Comparison of ENCODE assay signal across 11 cellular contexts in the genomic region with DNA sequence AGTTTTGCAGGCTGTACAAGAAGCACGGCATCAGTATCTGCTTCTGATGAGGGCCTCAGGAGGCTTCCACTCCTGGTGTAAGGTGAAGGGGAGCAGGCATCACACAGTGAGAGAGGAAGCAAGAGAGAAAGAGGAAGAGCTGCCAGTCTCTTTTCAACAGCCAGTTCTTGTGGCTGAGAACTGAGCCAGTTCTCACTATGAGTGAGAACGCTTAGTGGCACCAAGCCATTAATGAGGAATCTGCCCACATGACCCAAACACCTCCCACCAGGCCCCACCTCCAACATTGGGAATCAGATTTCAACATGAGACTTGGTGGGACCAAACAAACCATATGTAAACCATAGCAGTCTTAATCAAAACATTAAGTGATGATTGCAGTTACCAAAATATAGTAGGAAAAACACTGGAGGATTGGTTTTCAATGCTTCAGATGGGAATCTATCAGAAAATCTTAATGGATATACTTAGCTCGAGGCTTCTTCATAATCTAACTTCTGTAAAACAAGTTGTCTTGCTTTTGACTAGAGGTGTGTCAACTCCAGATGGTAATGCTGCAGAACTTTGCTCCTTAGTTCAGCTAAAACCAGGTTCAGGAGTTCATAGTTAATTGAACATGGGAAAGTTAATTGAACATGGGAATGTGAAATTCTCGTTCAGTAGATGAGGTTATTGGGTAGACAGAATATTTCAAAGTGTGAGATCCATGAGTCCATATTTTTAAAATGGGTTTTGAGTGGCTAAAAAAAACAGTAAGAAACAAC. TPM values are rescaled to one million over a fixed set of nuclear protein-coding genes. Genes with fewer than 3 reads are reported as not detected.
A peak's percentile ranks its signal among the peaks of the same experiment; 100 is the strongest.
DNase-seq lines count a peak whose midpoint lies in the region; ATAC-seq and TF ChIP-seq lines count a peak whose summit lies in the region.
"Had no signal": no experiment of that assay in that cellular context is flagged by ENCODE, and none has a peak within 500 bp of the region (broad histone marks: within the 10 kb centered on the region; RNA-seq: fewer than 3 reads in every experiment).

No MANE protein-coding gene starts in this region.

- H3K9me3 Mint-ChIP-seq in mesothelial cell of epicardium = no peaks in the 10 kb centered on the region
- H3K9me3 Mint-ChIP-seq: activated T-cell treated with anti-CD3 and anti-CD28 coated beads, Interleukin-2, amount 50 U/mL, for 4 hours had no signal

- no peak for TF ChIP-seq CTCF in heart right ventricle (IDR thresholded peaks at IDR 0.05)
- TF ChIP-seq CTCF in mesothelial cell of epicardium (IDR thresholded peaks at IDR 0.05; ENCODE audit: unreplicated experiment) = no peak

- intact Hi-C loops in heart right ventricle (cut with DNase I) = no loop called here

- peaks cover 0 to 82% (median 55%) of the 10 kb centered on the region in 9 donors for H3K4me1 ChIP-seq in heart right ventricle

- H3K36me3 Mint-ChIP-seq in mesothelial cell of epicardium = no peaks in the 10 kb centered on the region

- peaks cover 13% of the 10 kb centered on the region for H3K4me1 Mint-ChIP-seq in mesothelial cell of epicardium

- ATAC-seq in GM18505 (IDR thresholded peaks at IDR 0.05; ENCODE audit: unreplicated experiment) (peak; percentile 72), GM21723 (IDR thresholded peaks at IDR 0.05; ENCODE audit: unreplicated experiment) (peak; percentile 86), heart right ventricle (peak in 5 of 8 donors; percentile 45 to 75 (median 62))

- H3K9me3 ChIP-seq in heart right ventricle = no peaks in the 10 kb centered on the region

- in situ Hi-C loops in KBM-7 (cut with MboI; ENCODE audit: low pct_unique_long_range_greater_than_20kb, low sequenced_read_pairs) = no loop called here

- H3K27ac Mint-ChIP-seq in mesothelial cell of epicardium = no peak overlapping the region

- no peak overlapping the region for H3K4me3 ChIP-seq in heart right ventricle

- H3K4me3 Mint-ChIP-seq in mesothelial cell of epicardium = no peak overlapping the region
- H3K4me3 Mint-ChIP-seq: activated T-cell treated with anti-CD3 and anti-CD28 coated beads, Interleukin-2, amount 50 U/mL, for 4 hours had no signal

- DNase-seq in KBM-7 (peak; percentile 75), heart right ventricle (peak in 1 of 2 donors; percentile 6), NCI-H146 treated with DMSO at 0.1 percent for 48 hours (lab: John Stamatoyannopoulos, UW; ENCODE audit: unreplicated experiment) (no peak), mesothelial cell of epicardium (ENCODE audit: low spot score in 2 of 2, unreplicated experiment in 2 of 2) (no peak), NCI-H1105 (lab: John Stamatoyannopoulos, UW) (no peak), LoVo (ENCODE audit: low spot score) (no peak)
- DNase-seq: activated T-cell treated with anti-CD3 and anti-CD28 coated beads, Interleukin-2, amount 50 U/mL, for 4 hours; NCI-H1048; stimulated activated CD4-positive, alpha-beta T cell treated with anti-CD3 and anti-CD28 coated beads, Interleukin-12 subunit alpha, Interleukin-12 subunit beta, amount 100 ng/mL, for 4 hours had no signal

- H3K36me3 ChIP-seq in heart right ventricle = no peaks in the 10 kb centered on the region

- peak overlapping the region in 1 of 10 donors; percentile 62 for H3K27ac ChIP-seq in heart right ventricle

- 76 to 78% methylated on average over 4 of the region's 4 CpGs for WGBS in heart right ventricle, 2 donors

- no peaks in the 10 kb centered on the region for H3K27me3 Mint-ChIP-seq in mesothelial cell of epicardium (ENCODE audit: low read depth)

- H3K27me3 ChIP-seq in heart right ventricle = no peaks in the 10 kb centered on the region

- no peak for TF ChIP-seq POLR2A in GM18505 (IDR thresholded peaks at IDR 0.05; ENCODE audit: borderline replicate concordance, extremely low read depth, insufficient read depth, insufficient read length)

RNA-seq across cellular contexts. Expression of a gene that starts 12.2 kb away (rescaled TPM):
- 10 to 100 TPM; 28.4 to 45.9 (median 38.8) TPM for total RNA-seq in heart right ventricle
- 10 to 100 TPM; 13.3 to 23.0 TPM for polyA plus RNA-seq in heart right ventricle
- 64.0 to 67.0 TPM (median 66.7 TPM) in 3 replicates for total RNA-seq in mesothelial cell of epicardium
